In genomic region chr3:23202203-23202920, GRCh38 we compare ENCODE assay signal across 8 cellular contexts. TPM values are rescaled to one million over a fixed set of nuclear protein-coding genes. Genes with fewer than 3 reads are reported as not detected.
DNase-seq lines count a peak whose midpoint lies in the region; ATAC-seq and TF ChIP-seq lines count a peak whose summit lies in the region.

No MANE protein-coding gene starts in this region.

- peaks cover 15 to 27% (median 18%) of the 10 kb centered on the region in 3 donors for H3K4me1 Mint-ChIP-seq in CD8-positive, alpha-beta memory T cell
- H3K4me1 Mint-ChIP-seq in IgD-negative memory B cell = peaks cover 18 to 24% (median 22%) of the 10 kb centered on the region in 3 donors

- POLR2A ChIA-PET in CD8-positive, alpha-beta memory T cell (lab: Charles Lee) = no interaction called here

- no peak for TF ChIP-seq CTCF in gastrocnemius medialis (IDR thresholded peaks at IDR 0.05 in 4 of 5, conservative IDR thresholded peaks at IDR 0.05 in 1 of 5)

- peaks cover 6% of the 10 kb centered on the region for H3K4me1 ChIP-seq in CD8-positive, alpha-beta memory T cell (ENCODE audit: insufficient read depth, low read length)
- H3K4me1 ChIP-seq in iPS DF 6.9 (ENCODE audit: control insufficient read depth, insufficient read depth, low read length) = peaks cover 2% of the 10 kb centered on the region; the same call in 1 of the 2 replicates
- peaks cover 31 to 40% of the 10 kb centered on the region in 2 donors for H3K4me1 ChIP-seq in gastrocnemius medialis

- intact Hi-C loops in gastrocnemius medialis (cut with DNase I; ENCODE audit: low total_unique reads) = loop anchor here (1.0 to 10.0 kb wide), 4 partner anchors 100 to 743 kb away; partner anchors contain the start of gene NR1D2

- WGBS in iPS DF 6.9 (ENCODE audit: insufficient coverage, insufficient read length) = no CpG with 5 or more reads among the region's 41 CpGs

- no peaks in the 10 kb centered on the region for H3K27me3 ChIP-seq in CD8-positive, alpha-beta memory T cell (ENCODE audit: insufficient read depth, low read length, poor library complexity, severe bottlenecking)
- H3K27me3 ChIP-seq in iPS DF 6.9 (ENCODE audit: control insufficient read depth, insufficient read depth, low read length) = peaks cover 5% of the 10 kb centered on the region; the same call in 1 of the 2 replicates
- H3K27me3 ChIP-seq in gastrocnemius medialis = no peaks in the 10 kb centered on the region

- in situ Hi-C loops in gastrocnemius medialis (cut with MboI; ENCODE audit: low sequenced_read_pairs in 4 of 4) = no loop called here

- H3K4me3 Mint-ChIP-seq in CD8-positive, alpha-beta memory T cell = peak overlapping the region; percentile 58 to 87 (median 64)
- peak overlapping the region; percentile 85 to 95 (median 92) for H3K4me3 Mint-ChIP-seq in IgD-negative memory B cell

- no peaks in the 10 kb centered on the region for H3K9me3 ChIP-seq in CD8-positive, alpha-beta memory T cell (ENCODE audit: low read length)
- H3K9me3 ChIP-seq in iPS DF 6.9 (ENCODE audit: control insufficient read depth, insufficient read depth, low read length) = no peaks in the 10 kb centered on the region
- no peaks in the 10 kb centered on the region for H3K9me3 ChIP-seq in gastrocnemius medialis

- peak overlapping the region; percentile 30 for H3K4me3 ChIP-seq in CD8-positive, alpha-beta memory T cell (ENCODE audit: low read length)
- peak overlapping the region; percentile 96 for H3K4me3 ChIP-seq in iPS DF 6.9 (ENCODE audit: low read length)
- H3K4me3 ChIP-seq in gastrocnemius medialis = peak overlapping the region; percentile 67 to 84 (median 78)

- H3K9me3 Mint-ChIP-seq in CD8-positive, alpha-beta memory T cell = peaks cover 0 to 5% (median 2%) of the 10 kb centered on the region in 5 donors
- no peaks in the 10 kb centered on the region for H3K9me3 Mint-ChIP-seq in IgD-negative memory B cell

- peaks cover 14 to 60% of the 10 kb centered on the region in 2 donors for H3K27me3 Mint-ChIP-seq in CD8-positive, alpha-beta memory T cell
- no peaks in the 10 kb centered on the region for H3K27me3 Mint-ChIP-seq in IgD-negative memory B cell

- H3K27ac ChIP-seq in CD8-positive, alpha-beta memory T cell (ENCODE audit: low read depth, low read length) = no peak overlapping the region
- H3K27ac ChIP-seq in iPS DF 6.9 (ENCODE audit: low read length) (no peak overlapping the region), gastrocnemius medialis (peak overlapping the region; percentile 90 to 95 (median 92))

- H3K36me3 ChIP-seq in CD8-positive, alpha-beta memory T cell (ENCODE audit: insufficient read depth, low read length) = no peaks in the 10 kb centered on the region
- H3K36me3 ChIP-seq in iPS DF 6.9 (ENCODE audit: control insufficient read depth, insufficient read depth, low read length) = no peaks in the 10 kb centered on the region
- no peaks in the 10 kb centered on the region for H3K36me3 ChIP-seq in gastrocnemius medialis

- H3K36me3 Mint-ChIP-seq in CD8-positive, alpha-beta memory T cell = peaks cover 0 to 1% (median 0%) of the 10 kb centered on the region in 3 donors
- H3K36me3 Mint-ChIP-seq in IgD-negative memory B cell = no peaks in the 10 kb centered on the region

- CTCF ChIA-PET in CD8-positive, alpha-beta memory T cell (lab: Charles Lee) = no interaction called here

- TF ChIP-seq POLR2A in gastrocnemius medialis (IDR thresholded peaks at IDR 0.05) = no peak

- DNase-seq in CD8-positive, alpha-beta memory T cell = peak in 1 of 5 donors; percentile 1
- DNase-seq in amygdala (lab: John Stamatoyannopoulos, UW) = peak in 34 of 56 donors; percentile 8 to 81 (median 64)
- no peak for DNase-seq in iPS DF 6.9 (ENCODE audit: low read depth, low spot score)
- peak in 1 of 2 donors; percentile 5 for DNase-seq in gastrocnemius medialis
- DNase-seq in NCI-H1105 (lab: John Stamatoyannopoulos, UW) = no peak
- no peak for DNase-seq in hepatic stellate cell (ENCODE audit: low spot score)

- H3K27ac Mint-ChIP-seq in CD8-positive, alpha-beta memory T cell = no peak overlapping the region
- H3K27ac Mint-ChIP-seq in IgD-negative memory B cell = peak overlapping the region; percentile 71 to 86 (median 84)

- peak; percentile 31 for ATAC-seq in GM21381 (IDR thresholded peaks at IDR 0.05; ENCODE audit: unreplicated experiment)
- ATAC-seq in gastrocnemius medialis = peak; percentile 45 to 52

RNA-seq across cellular contexts. Expression of gene UBE2E2, which starts 0.8 kb away (rescaled TPM):
- under 1 TPM; 0.86 to 0.92 TPM for total RNA-seq in CD8-positive, alpha-beta memory T cell
- polyA plus RNA-seq in CD8-positive, alpha-beta memory T cell = 8.0 TPM
- polyA plus RNA-seq in IgD-negative memory B cell = 59.8 TPM
- 10 to 100 TPM in 3 of 4 donors, 1 to 10 TPM in 1; 7.9 to 44.7 (median 26.6) TPM for total RNA-seq in gastrocnemius medialis

Comparison
In these comparisons a context has a peak if more than half of its experiments do, and no peak if none do; other contexts are left out.
1. DNase-seq: peak in amygdala (34 of 56); none in iPS DF 6.9 (single experiment), NCI-H1105 (single experiment) and hepatic stellate cell (single experiment).
2. H3K27ac ChIP-seq: peak in gastrocnemius medialis (4 of 4); none in CD8-positive, alpha-beta memory T cell (single experiment) and iPS DF 6.9 (single experiment).
3. H3K4me3 ChIP-seq: peak in every context shown above with its lines; median percentile 96 in iPS DF 6.9; 78 in gastrocnemius medialis; 30 in CD8-positive, alpha-beta memory T cell.
4. H3K27ac Mint-ChIP-seq: peak in IgD-negative memory B cell (3 of 3); none in CD8-positive, alpha-beta memory T cell (0 of 8).
5. RNA of gene UBE2E2, which starts 0.8 kb away (total RNA-seq): 7.9 to 44.7 TPM in gastrocnemius medialis; 0.86 to 0.92 TPM in CD8-positive, alpha-beta memory T cell; every median in the first group is over 4 times any median in the second.